Comparison of ENCODE assay signal across 1 cellular context in genomic region chr3:17055374-17056276, GRCh38.
A peak's percentile ranks its signal among the peaks of the same experiment; 100 is the strongest.
TF ChIP-seq lines count a peak whose summit lies in the region.

No MANE protein-coding gene starts in this region.

TF ChIP-seq in GM12878, 131 proteins besides CTCF, POLR2A, EP300 and RAD21 (continued from another document and continues in another):
- TF ChIP-seq ZBTB4 (CRISPR knock-in tag; IDR thresholded peaks at IDR 0.05): no peak
- TF ChIP-seq, protein P1, sequence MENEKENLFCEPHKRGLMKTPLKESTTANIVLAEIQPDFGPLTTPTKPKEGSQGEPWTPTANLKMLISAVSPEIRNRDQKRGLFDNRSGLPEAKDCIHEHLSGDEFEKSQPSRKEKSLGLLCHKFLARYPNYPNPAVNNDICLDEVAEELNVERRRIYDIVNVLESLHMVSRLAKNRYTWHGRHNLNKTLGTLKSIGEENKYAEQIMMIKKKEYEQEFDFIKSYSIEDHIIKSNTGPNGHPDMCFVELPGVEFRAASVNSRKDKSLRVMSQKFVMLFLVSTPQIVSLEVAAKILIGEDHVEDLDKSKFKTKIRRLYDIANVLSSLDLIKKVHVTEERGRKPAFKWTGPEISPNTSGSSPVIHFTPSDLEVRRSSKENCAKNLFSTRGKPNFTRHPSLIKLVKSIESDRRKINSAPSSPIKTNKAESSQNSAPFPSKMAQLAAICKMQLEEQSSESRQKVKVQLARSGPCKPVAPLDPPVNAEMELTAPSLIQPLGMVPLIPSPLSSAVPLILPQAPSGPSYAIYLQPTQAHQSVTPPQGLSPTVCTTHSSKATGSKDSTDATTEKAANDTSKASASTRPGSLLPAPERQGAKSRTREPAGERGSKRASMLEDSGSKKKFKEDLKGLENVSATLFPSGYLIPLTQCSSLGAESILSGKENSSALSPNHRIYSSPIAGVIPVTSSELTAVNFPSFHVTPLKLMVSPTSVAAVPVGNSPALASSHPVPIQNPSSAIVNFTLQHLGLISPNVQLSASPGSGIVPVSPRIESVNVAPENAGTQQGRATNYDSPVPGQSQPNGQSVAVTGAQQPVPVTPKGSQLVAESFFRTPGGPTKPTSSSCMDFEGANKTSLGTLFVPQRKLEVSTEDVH (IDR thresholded peaks at IDR 0.05; ENCODE audit: low read depth, partially characterized antibody): no peak
- TF ChIP-seq EGR1 (IDR thresholded peaks at IDR 0.05; ENCODE audit: borderline replicate concordance in 1 of 2, low read depth in 2 of 2, low read length in 2 of 2): no peak
- TF ChIP-seq, protein P2, sequence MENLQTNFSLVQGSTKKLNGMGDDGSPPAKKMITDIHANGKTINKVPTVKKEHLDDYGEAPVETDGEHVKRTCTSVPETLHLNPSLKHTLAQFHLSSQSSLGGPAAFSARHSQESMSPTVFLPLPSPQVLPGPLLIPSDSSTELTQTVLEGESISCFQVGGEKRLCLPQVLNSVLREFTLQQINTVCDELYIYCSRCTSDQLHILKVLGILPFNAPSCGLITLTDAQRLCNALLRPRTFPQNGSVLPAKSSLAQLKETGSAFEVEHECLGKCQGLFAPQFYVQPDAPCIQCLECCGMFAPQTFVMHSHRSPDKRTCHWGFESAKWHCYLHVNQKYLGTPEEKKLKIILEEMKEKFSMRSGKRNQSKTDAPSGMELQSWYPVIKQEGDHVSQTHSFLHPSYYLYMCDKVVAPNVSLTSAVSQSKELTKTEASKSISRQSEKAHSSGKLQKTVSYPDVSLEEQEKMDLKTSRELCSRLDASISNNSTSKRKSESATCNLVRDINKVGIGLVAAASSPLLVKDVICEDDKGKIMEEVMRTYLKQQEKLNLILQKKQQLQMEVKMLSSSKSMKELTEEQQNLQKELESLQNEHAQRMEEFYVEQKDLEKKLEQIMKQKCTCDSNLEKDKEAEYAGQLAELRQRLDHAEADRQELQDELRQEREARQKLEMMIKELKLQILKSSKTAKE (IDR thresholded peaks at IDR 0.05; ENCODE audit: low read depth, poor library complexity, severe bottlenecking): peak; percentile 94
- TF ChIP-seq BACH1 (IDR thresholded peaks at IDR 0.05; ENCODE audit: borderline replicate concordance): no peak
- TF ChIP-seq NR2F1 (conservative IDR thresholded peaks at IDR 0.05): peak; percentile 83
- no peak for TF ChIP-seq LARP7 (IDR thresholded peaks at IDR 0.05)
- TF ChIP-seq ELK1 (IDR thresholded peaks at IDR 0.05; ENCODE audit: low read depth, low read length): no peak
- TF ChIP-seq, protein P3, sequence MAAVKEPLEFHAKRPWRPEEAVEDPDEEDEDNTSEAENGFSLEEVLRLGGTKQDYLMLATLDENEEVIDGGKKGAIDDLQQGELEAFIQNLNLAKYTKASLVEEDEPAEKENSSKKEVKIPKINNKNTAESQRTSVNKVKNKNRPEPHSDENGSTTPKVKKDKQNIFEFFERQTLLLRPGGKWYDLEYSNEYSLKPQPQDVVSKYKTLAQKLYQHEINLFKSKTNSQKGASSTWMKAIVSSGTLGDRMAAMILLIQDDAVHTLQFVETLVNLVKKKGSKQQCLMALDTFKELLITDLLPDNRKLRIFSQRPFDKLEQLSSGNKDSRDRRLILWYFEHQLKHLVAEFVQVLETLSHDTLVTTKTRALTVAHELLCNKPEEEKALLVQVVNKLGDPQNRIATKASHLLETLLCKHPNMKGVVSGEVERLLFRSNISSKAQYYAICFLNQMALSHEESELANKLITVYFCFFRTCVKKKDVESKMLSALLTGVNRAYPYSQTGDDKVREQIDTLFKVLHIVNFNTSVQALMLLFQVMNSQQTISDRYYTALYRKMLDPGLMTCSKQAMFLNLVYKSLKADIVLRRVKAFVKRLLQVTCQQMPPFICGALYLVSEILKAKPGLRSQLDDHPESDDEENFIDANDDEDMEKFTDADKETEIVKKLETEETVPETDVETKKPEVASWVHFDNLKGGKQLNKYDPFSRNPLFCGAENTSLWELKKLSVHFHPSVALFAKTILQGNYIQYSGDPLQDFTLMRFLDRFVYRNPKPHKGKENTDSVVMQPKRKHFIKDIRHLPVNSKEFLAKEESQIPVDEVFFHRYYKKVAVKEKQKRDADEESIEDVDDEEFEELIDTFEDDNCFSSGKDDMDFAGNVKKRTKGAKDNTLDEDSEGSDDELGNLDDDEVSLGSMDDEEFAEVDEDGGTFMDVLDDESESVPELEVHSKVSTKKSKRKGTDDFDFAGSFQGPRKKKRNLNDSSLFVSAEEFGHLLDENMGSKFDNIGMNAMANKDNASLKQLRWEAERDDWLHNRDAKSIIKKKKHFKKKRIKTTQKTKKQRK (IDR thresholded peaks at IDR 0.05; ENCODE audit: low read depth, low read length): no peak
- peak; percentile 21; the same call in 1 of the 2 replicates for TF ChIP-seq DPF2 (IDR thresholded peaks at IDR 0.05)
- TF ChIP-seq MEF2B (IDR thresholded peaks at IDR 0.05; ENCODE audit: partially characterized antibody, poor library complexity, severe bottlenecking): peak; percentile 96
- TF ChIP-seq NKRF (conservative IDR thresholded peaks at IDR 0.05): no peak
- TF ChIP-seq POU2F2 (IDR thresholded peaks at IDR 0.05; ENCODE audit: borderline replicate concordance, low read depth, low read length): peak; percentile 55; the same call in 1 of the 3 replicates
- TF ChIP-seq SIX5 (IDR thresholded peaks at IDR 0.05; ENCODE audit: low read depth, low read length, severe bottlenecking): no peak
- no peak for TF ChIP-seq NRF1 (conservative IDR thresholded peaks at IDR 0.05; ENCODE audit: low read depth, low read length)
- TF ChIP-seq, protein P4, sequence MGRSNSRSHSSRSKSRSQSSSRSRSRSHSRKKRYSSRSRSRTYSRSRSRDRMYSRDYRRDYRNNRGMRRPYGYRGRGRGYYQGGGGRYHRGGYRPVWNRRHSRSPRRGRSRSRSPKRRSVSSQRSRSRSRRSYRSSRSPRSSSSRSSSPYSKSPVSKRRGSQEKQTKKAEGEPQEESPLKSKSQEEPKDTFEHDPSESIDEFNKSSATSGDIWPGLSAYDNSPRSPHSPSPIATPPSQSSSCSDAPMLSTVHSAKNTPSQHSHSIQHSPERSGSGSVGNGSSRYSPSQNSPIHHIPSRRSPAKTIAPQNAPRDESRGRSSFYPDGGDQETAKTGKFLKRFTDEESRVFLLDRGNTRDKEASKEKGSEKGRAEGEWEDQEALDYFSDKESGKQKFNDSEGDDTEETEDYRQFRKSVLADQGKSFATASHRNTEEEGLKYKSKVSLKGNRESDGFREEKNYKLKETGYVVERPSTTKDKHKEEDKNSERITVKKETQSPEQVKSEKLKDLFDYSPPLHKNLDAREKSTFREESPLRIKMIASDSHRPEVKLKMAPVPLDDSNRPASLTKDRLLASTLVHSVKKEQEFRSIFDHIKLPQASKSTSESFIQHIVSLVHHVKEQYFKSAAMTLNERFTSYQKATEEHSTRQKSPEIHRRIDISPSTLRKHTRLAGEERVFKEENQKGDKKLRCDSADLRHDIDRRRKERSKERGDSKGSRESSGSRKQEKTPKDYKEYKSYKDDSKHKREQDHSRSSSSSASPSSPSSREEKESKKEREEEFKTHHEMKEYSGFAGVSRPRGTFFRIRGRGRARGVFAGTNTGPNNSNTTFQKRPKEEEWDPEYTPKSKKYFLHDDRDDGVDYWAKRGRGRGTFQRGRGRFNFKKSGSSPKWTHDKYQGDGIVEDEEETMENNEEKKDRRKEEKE (IDR thresholded peaks at IDR 0.05): no peak
- peak; percentile 44; the same call in 1 of the 2 replicates for TF ChIP-seq CHD2 (IDR thresholded peaks at IDR 0.05; ENCODE audit: borderline replicate concordance, low read depth, low read length)
- peak; percentile 85 for TF ChIP-seq MEF2A (IDR thresholded peaks at IDR 0.05; ENCODE audit: insufficient read depth, low read depth, low read length)
- TF ChIP-seq, protein P5, sequence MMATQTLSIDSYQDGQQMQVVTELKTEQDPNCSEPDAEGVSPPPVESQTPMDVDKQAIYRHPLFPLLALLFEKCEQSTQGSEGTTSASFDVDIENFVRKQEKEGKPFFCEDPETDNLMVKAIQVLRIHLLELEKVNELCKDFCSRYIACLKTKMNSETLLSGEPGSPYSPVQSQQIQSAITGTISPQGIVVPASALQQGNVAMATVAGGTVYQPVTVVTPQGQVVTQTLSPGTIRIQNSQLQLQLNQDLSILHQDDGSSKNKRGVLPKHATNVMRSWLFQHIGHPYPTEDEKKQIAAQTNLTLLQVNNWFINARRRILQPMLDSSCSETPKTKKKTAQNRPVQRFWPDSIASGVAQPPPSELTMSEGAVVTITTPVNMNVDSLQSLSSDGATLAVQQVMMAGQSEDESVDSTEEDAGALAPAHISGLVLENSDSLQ (IDR thresholded peaks at IDR 0.05): peak; percentile 94
- 0 out of 4 replicates have a peak, but pooled peaks of 1 of the 2 experiments have one; percentile 9 for TF ChIP-seq BHLHE40 (IDR thresholded peaks at IDR 0.05; ENCODE audit: borderline replicate concordance in 1 of 2, low read depth in 2 of 2, low read length in 1 of 2)
- TF ChIP-seq GABPA (IDR thresholded peaks at IDR 0.05; ENCODE audit: low read depth): no peak
- TF ChIP-seq ZNF384 (IDR thresholded peaks at IDR 0.05; ENCODE audit: borderline replicate concordance, low read depth, low read length): no peak
- peak; percentile 83; the same call in 1 of the 2 replicates for TF ChIP-seq CBFB (IDR thresholded peaks at IDR 0.05; ENCODE audit: low read depth)
- no peak for TF ChIP-seq CHD1 (IDR thresholded peaks at IDR 0.05; ENCODE audit: low read depth, low read length)
- TF ChIP-seq SREBF1 (IDR thresholded peaks at IDR 0.05; ENCODE audit: low read length): no peak
- TF ChIP-seq BMI1 (IDR thresholded peaks at IDR 0.05; ENCODE audit: borderline replicate concordance): 0 out of 2 replicates have a peak, but pooled peaks have one; percentile 25
- peak; percentile 97 for TF ChIP-seq GATAD2B (conservative IDR thresholded peaks at IDR 0.05; ENCODE audit: low read depth)
- no peak for TF ChIP-seq WRNIP1 (IDR thresholded peaks at IDR 0.05; ENCODE audit: borderline replicate concordance, low read depth, low read length)
- 0 out of 2 replicates have a peak, but pooled peaks have one; percentile 11 for TF ChIP-seq CREB1 (IDR thresholded peaks at IDR 0.05; ENCODE audit: low read depth)
- TF ChIP-seq, protein P6, sequence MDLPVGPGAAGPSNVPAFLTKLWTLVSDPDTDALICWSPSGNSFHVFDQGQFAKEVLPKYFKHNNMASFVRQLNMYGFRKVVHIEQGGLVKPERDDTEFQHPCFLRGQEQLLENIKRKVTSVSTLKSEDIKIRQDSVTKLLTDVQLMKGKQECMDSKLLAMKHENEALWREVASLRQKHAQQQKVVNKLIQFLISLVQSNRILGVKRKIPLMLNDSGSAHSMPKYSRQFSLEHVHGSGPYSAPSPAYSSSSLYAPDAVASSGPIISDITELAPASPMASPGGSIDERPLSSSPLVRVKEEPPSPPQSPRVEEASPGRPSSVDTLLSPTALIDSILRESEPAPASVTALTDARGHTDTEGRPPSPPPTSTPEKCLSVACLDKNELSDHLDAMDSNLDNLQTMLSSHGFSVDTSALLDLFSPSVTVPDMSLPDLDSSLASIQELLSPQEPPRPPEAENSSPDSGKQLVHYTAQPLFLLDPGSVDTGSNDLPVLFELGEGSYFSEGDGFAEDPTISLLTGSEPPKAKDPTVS (IDR thresholded peaks at IDR 0.05; ENCODE audit: low read depth, low read length): no peak
- TF ChIP-seq NFYA (IDR thresholded peaks at IDR 0.05; ENCODE audit: borderline replicate concordance, low read depth, low read length): no peak
- no peak for TF ChIP-seq KAT2A (conservative IDR thresholded peaks at IDR 0.05; ENCODE audit: control insufficient read depth, low read depth, low read length)
- peak; percentile 62; the same call in 1 of the 2 replicates for TF ChIP-seq IRF4 (IDR thresholded peaks at IDR 0.05; ENCODE audit: low read depth, low read length)
- no peak for TF ChIP-seq SIN3A (IDR thresholded peaks at IDR 0.05; ENCODE audit: low read depth, low read length)
- peak; percentile 78; the same call in 1 of the 2 replicates for TF ChIP-seq PAX5 (IDR thresholded peaks at IDR 0.05; ENCODE audit: borderline replicate concordance, low read depth, low read length)
- TF ChIP-seq HDAC6 (IDR thresholded peaks at IDR 0.05; ENCODE audit: unreplicated experiment): no peak
- TF ChIP-seq SMC3 (IDR thresholded peaks at IDR 0.05; ENCODE audit: borderline replicate concordance, low read length): 0 out of 2 replicates have a peak, but pooled peaks have one; percentile 17
- peak; percentile 77; the same call in 1 of the 2 replicates for TF ChIP-seq MYB (IDR thresholded peaks at IDR 0.05; ENCODE audit: borderline replicate concordance, low read depth, low read length)
